8 cellular contexts compared by ENCODE assay signal in genomic region chr12:26119391-26119981, GRCh38. TPM values are rescaled to one million over a fixed set of nuclear protein-coding genes. Genes with fewer than 3 reads are reported as not detected.
DNase-seq lines count a peak whose midpoint lies in the region; ATAC-seq, FAIRE-seq and TF ChIP-seq lines count a peak whose summit lies in the region.

No MANE protein-coding gene starts in this region.

- H3K27me3 ChIP-seq in kidney epithelial cell (ENCODE audit: control insufficient read depth, insufficient read depth, low read length) (no peaks in the 10 kb centered on the region), transverse colon (peaks cover 31% of the 10 kb centered on the region)

- TF ChIP-seq CTCF in A549 (IDR thresholded peaks at IDR 0.05) (peak; percentile 82), kidney epithelial cell (IDR thresholded peaks at IDR 0.05; ENCODE audit: insufficient read depth, low read length, poor library complexity, severe bottlenecking) (peak; percentile 60), transverse colon (IDR thresholded peaks at IDR 0.05) (peak; percentile 46 to 64 (median 50))

- in situ Hi-C loops in transverse colon (cut with MboI; ENCODE audit: low pct_ligation_motif_present in 1 of 4, low pct_unique_long_range_greater_than_20kb in 1 of 4, low sequenced_read_pairs in 3 of 4) = loop anchor here in 3 of 4 donors (25.0 kb wide), 2 partner anchors 293 to 518 kb away; no protein-coding TSS in a partner anchor

- POLR2A ChIA-PET in A549 (lab: Yijun Ruan, JAX) = interaction anchor here (0.7 to 2.6 kb wide), 3 partner anchors 34 to 582 kb away, joined by 3 to 13 read pairs (median 3); no protein-coding TSS in a partner anchor

- no peak overlapping the region for H3K4me2 ChIP-seq in A549

- H3K36me3 ChIP-seq in kidney epithelial cell (ENCODE audit: control insufficient read depth, insufficient read depth, low read length) = no peaks in the 10 kb centered on the region
- H3K36me3 ChIP-seq in transverse colon = no peaks in the 10 kb centered on the region

- H3K27ac ChIP-seq in A549 (no peak overlapping the region), transverse colon (peak overlapping the region; percentile 57 to 96 (median 88))

- no peak for TF ChIP-seq EP300 in A549 (IDR thresholded peaks at IDR 0.05)
- no peak for TF ChIP-seq EP300 in transverse colon (IDR thresholded peaks at IDR 0.05; ENCODE audit: low read depth)

- intact Hi-C loops in transverse colon (cut with DNase I; ENCODE audit: low total_unique reads) = no loop called here

- CTCF ChIA-PET in A549 (lab: Yijun Ruan, JAX) = interaction anchor here (0.6 to 7.7 kb wide), 42 partner anchors 9 to 731 kb away, joined by 3 to 110 read pairs (median 4); partner anchors contain the start of gene ITPR2

- peak; percentile 80 for FAIRE-seq in A549 (lab: Jason Lieb, UNC)

- WGBS in A549 (ENCODE audit: missing lambda C conversion rate) = 4% methylated on average over 2 of the region's 2 CpGs
- WGBS in transverse colon (ENCODE audit: low coverage in 1 of 2), 2 donors = 15 to 18% methylated on average over 2 of the region's 2 CpGs

- H3K9me3 ChIP-seq in A549 (no peaks in the 10 kb centered on the region), transverse colon (no peaks in the 10 kb centered on the region)

- peak; percentile 50 to 79 for DNase-seq in A549 (ENCODE audit: low read depth in 1 of 2, low spot score in 1 of 2)
- peak; percentile 36 for DNase-seq in NCI-H1105 (lab: John Stamatoyannopoulos, UW)
- DNase-seq in amniotic stem cell (lab: John Stamatoyannopoulos, UW) = peak; percentile 74
- DNase-seq in kidney epithelial cell (ENCODE audit: low read depth) = no peak
- DNase-seq in transverse colon = no peak
- no peak for DNase-seq in NCI-H2227 (lab: John Stamatoyannopoulos, UW; ENCODE audit: unreplicated experiment)

- ATAC-seq in A549 (peak; percentile 11 to 55; a peak in 4 of 6 replicates), GM18498 (IDR thresholded peaks at IDR 0.05; ENCODE audit: unreplicated experiment) (peak; percentile 26), GM21737 (IDR thresholded peaks at IDR 0.05; ENCODE audit: unreplicated experiment) (no peak)

- TF ChIP-seq RAD21 in A549 (conservative IDR thresholded peaks at IDR 0.05 in 1 of 2, IDR thresholded peaks at IDR 0.05 in 1 of 2) = peak; percentile 80 to 82

- no peak for TF ChIP-seq POLR2A in A549 (IDR thresholded peaks at IDR 0.05; ENCODE audit: low read length)
- no peak for TF ChIP-seq POLR2A in transverse colon (IDR thresholded peaks at IDR 0.05)

- H3K4me3 ChIP-seq in A549 = no peak overlapping the region
- no peak overlapping the region for H3K4me3 ChIP-seq in kidney epithelial cell (ENCODE audit: low read depth, low read length)
- no peak overlapping the region for H3K4me3 ChIP-seq in transverse colon

- peaks cover 19% of the 10 kb centered on the region for H3K4me1 ChIP-seq in A549
- peaks cover 10 to 44% (median 19%) of the 10 kb centered on the region in 4 donors for H3K4me1 ChIP-seq in transverse colon

TF ChIP-seq in A549, 52 proteins besides CTCF, POLR2A, EP300 and RAD21:
- TF ChIP-seq ATOH8 (CRISPR knock-in tag; IDR thresholded peaks at IDR 0.05; ENCODE audit: low read depth) = no peak
- TF ChIP-seq SMC3 (IDR thresholded peaks at IDR 0.05) = peak; percentile 89
- TF ChIP-seq CHD4 (IDR thresholded peaks at IDR 0.05; ENCODE audit: borderline replicate concordance) = no peak
- no peak for TF ChIP-seq NR3C1 (IDR thresholded peaks at IDR 0.05)

RNA-seq across cellular contexts. Expression of gene BHLHE41, which starts 5.4 kb away (rescaled TPM):
- 0.22 and 0.41 TPM in 2 replicates for polyA plus RNA-seq in A549 (2011; rRNA removed)
- polyA plus RNA-seq in A549 (2012; cell fraction: cytosol; rRNA removed) = 0.09 and 0.17 TPM in 2 replicates
- 0.32 and 0.42 TPM in 2 replicates for polyA plus RNA-seq in A549 (2012; cell fraction: nucleus; rRNA removed)
- polyA plus RNA-seq in A549 (2017; fragmentation: RNase III; extraction: RNeasy Plus Mini Kit Qiagen cat#74134 plus additional on column Dnase treatment) = 0.52 to 1.1 TPM (median 0.81 TPM) in 3 replicates
- not detected in 2 replicates for polyA minus RNA-seq in A549 (2011; rRNA and poly(A)+ RNA removed)
- total RNA-seq in kidney epithelial cell = 1.6 and 9.0 TPM in 2 replicates
- total RNA-seq in transverse colon = 10 to 100 TPM in 3 of 4 donors, not detected in 1; 12.2 to 22.8 (median 18.1) TPM

Comparison
In these comparisons a context has a peak if more than half of its experiments do, and no peak if none do; other contexts are left out.
1. DNase-seq: peak in A549 (2 of 2), NCI-H1105 (single experiment) and amniotic stem cell (single experiment); none in kidney epithelial cell (single experiment), transverse colon (single experiment) and NCI-H2227 (single experiment).
2. H3K27ac ChIP-seq: peak in transverse colon (4 of 4); none in A549 (0 of 2).
3. Peak in every context shown above with its lines, with median percentiles within 50 percentile points of each other: CTCF ChIP-seq.